In the genomic region with DNA sequence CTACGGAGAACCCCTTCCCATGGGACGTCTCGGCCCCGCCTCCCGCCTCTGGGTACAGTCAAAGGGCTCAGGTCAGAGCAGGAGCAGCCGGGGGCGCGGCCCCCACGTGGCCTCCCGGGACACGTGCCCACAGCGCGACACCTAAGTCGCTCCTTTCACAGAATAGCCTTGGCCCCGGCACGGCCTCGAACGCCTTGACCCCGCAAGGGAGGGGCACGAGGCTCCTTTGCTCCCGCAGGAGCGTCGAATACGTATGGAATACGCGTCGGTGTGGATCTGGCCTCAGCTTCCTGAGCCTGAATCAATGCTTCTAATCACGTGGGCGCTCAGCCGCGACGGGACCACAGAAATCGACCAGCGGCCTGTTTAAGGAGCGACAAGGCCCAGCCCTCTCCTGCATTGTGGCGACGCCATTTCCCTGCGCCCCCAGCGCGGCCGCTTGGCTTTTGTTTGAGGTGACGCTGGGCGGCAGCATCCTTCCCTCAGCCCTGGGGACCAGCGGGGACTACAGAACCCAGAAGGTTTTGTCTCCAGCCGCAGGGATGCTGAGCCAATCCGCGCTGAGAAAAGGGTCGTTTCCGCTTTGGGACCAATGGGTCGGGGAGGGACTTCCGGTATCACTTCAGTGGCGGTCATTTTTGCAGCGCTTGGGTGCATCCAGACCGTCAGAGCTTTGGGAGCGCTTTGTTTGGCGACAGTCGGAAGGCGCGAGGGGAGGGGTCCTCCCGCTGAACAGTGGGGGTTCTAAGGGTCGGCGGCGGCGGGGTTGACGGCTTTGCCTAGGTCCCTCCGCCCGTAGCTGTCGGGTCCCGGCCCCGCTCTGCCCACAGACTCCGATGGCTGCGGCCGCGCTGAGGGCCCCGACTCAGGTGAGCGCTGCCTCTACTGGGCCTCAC, we compare ENCODE assay signal across 8 cellular contexts. TPM values are rescaled to one million over a fixed set of nuclear protein-coding genes. Genes with fewer than 3 reads are reported as not detected.
DNase-seq lines count a peak whose midpoint lies in the region; ATAC-seq lines count a peak whose summit lies in the region.

ZIK1 (plus strand) TSS at position 625 of the 896 bp plus-strand sequence; CDS start at position 837, 212 bp downstream.

- DNase-seq in DMS153 (lab: John Stamatoyannopoulos, UW) (peak; percentile 68), NCI-H146 treated with DMSO at 0.1 percent for 48 hours (lab: John Stamatoyannopoulos, UW; ENCODE audit: unreplicated experiment) (peak; percentile 93), dermis microvascular lymphatic vessel endothelial cell (ENCODE audit: low read depth in 2 of 2) (peak; percentile 69 to 70), left kidney (ENCODE audit: low read depth, low spot score) (peak; percentile 99), NOMO-1 treated with DMSO at 0.1 percent for 48 hours (lab: John Stamatoyannopoulos, UW; ENCODE audit: unreplicated experiment) (no peak)
- DNase-seq in activated CD4-positive, alpha-beta T cell treated with anti-CD3 and anti-CD28 coated beads, Interleukin-2, amount 50 U/mL, for 24 hours (ENCODE audit: low read depth in 1 of 2, low spot score in 1 of 2), result peak; percentile 68 to 84
- DNase-seq in stimulated activated CD4-positive, alpha-beta T cell treated with anti-CD3 and anti-CD28 coated beads, Interleukin-1b, Interleukin-23, amount 100 ng/mL, for 1 hour (ENCODE audit: low read depth in 2 of 2), result peak; percentile 58 to 67

- ATAC-seq in GM21786 (IDR thresholded peaks at IDR 0.05; ENCODE audit: unreplicated experiment), result peak; percentile 87

RNA-seq across cellular contexts. Expression of gene ZIK1, which starts in this region (rescaled TPM):
- 3.9 and 7.7 TPM in 2 replicates for total RNA-seq in dermis microvascular lymphatic vessel endothelial cell
